In genomic region chr3:68007621-68008226, GRCh38 we compare ENCODE assay signal across 8 cellular contexts.
A peak's percentile ranks its signal among the peaks of the same experiment; 100 is the strongest.
DNase-seq lines count a peak whose midpoint lies in the region; ATAC-seq lines count a peak whose summit lies in the region.

No MANE protein-coding gene starts in this region.

- ATAC-seq in HG02884 (IDR thresholded peaks at IDR 0.05; ENCODE audit: unreplicated experiment) (no peak), HG03196 (IDR thresholded peaks at IDR 0.05; ENCODE audit: unreplicated experiment) (no peak), HG03045 (IDR thresholded peaks at IDR 0.05; ENCODE audit: unreplicated experiment) (no peak)

- DNase-seq in NCI-H524 (lab: John Stamatoyannopoulos, UW) (peak; percentile 54 to 77), activated gamma-delta T cell treated with Interleukin-2 at 50 U/mL for 16 hours (peak; percentile 20), islet precursor cell (peak; percentile 63), NCI-H526 treated with DMSO at 0.1 percent for 48 hours (lab: John Stamatoyannopoulos, UW) (no peak)
- DNase-seq in stimulated activated CD8-positive, alpha-beta memory T cell treated with anti-CD3 and anti-CD28 coated beads, Interleukin-2, amount 100 ng/mL, for 48 hours (ENCODE audit: low read depth in 2 of 2), result peak; percentile 3 to 4
